33 cellular contexts compared by ENCODE assay signal in genomic region chr3:23044463-23044862, GRCh38.
"Had no signal": no experiment of that assay in that cellular context is flagged by ENCODE, and none has a peak within 500 bp of the region (broad histone marks: within the 10 kb centered on the region; RNA-seq: fewer than 3 reads in every experiment).

No MANE protein-coding gene starts in this region.

- H3K36me3 Mint-ChIP-seq: activated naive CD4-positive, alpha-beta T cell treated with anti-CD3 and anti-CD28 coated beads, Interleukin-2, amount 50 U/mL, for 24 hours had no signal

- H3K9me3 ChIP-seq: adrenal gland, gastrocnemius medialis had no signal

- DNase-seq: activated B cell treated with CpG ODN at 0.5 μM for 24 hours; activated CD4-positive, alpha-beta T cell treated with anti-CD3 and anti-CD28 coated beads for 48 hours; activated CD4-positive, alpha-beta T cell treated with anti-CD3 and anti-CD28 coated beads, Interleukin-2, amount 50 U/mL, for 1 hour; activated CD4-positive, alpha-beta T cell treated with anti-CD3 and anti-CD28 coated beads, Interleukin-2, amount 50 U/mL, for 48 hours; activated CD8-positive, alpha-beta memory T cell treated with anti-CD3 and anti-CD28 coated beads for 24 hours; activated CD8-positive, alpha-beta T cell treated with anti-CD3 and anti-CD28 coated beads for 36 hours; activated effector memory CD4-positive, alpha-beta T cell treated with anti-CD3 and anti-CD28 coated beads, Interleukin-2, amount 50 U/mL, for 16 hours; activated naive CD4-positive, alpha-beta T cell treated with anti-CD3 and anti-CD28 coated beads for 36 hours; activated naive CD8-positive, alpha-beta T cell treated with anti-CD3 and anti-CD28 coated beads for 36 hours; activated naive CD8-positive, alpha-beta T cell treated with anti-CD3 and anti-CD28 coated beads, Interleukin-2, amount 50 U/mL, for 24 hours; activated T-cell treated with anti-CD3 and anti-CD28 coated beads, Interleukin-2, amount 50 U/mL, for 4 hours; adrenal gland; amygdala; aorta; cortex of kidney; dermis blood vessel endothelial cell; effector CD4-positive, alpha-beta T cell; effector memory CD8-positive, alpha-beta T cell; erythroblast; foreskin keratinocyte; gastrocnemius medialis; heart right ventricle; T-helper 1 cell; T-helper 17 cell; T1000; WERI-Rb-1 had no signal

- H3K4me1 Mint-ChIP-seq: activated B cell treated with CpG ODN at 0.5 μM for 24 hours; activated naive CD4-positive, alpha-beta T cell treated with anti-CD3 and anti-CD28 coated beads, Interleukin-2, amount 50 U/mL, for 24 hours; activated naive CD8-positive, alpha-beta T cell treated with anti-CD3 and anti-CD28 coated beads for 36 hours; brain; central memory CD8-positive, alpha-beta T cell; T-helper 17 cell had no signal

- H3K4me1 ChIP-seq: adrenal gland, breast epithelium, gastrocnemius medialis had no signal

- H3K27me3 ChIP-seq: adrenal gland, breast epithelium, gastrocnemius medialis, heart right ventricle had no signal

- H3K4me3 ChIP-seq: adrenal gland, breast epithelium, gastrocnemius medialis, heart right ventricle had no signal

- ATAC-seq: activated CD4-positive, CD25-positive, alpha-beta regulatory T cell treated with anti-CD3 and anti-CD28 coated beads, Interleukin-2, amount 50 U/mL, for 24 hours; activated CD8-positive, alpha-beta T cell treated with anti-CD3 and anti-CD28 coated beads for 36 hours; activated naive CD8-positive, alpha-beta T cell treated with anti-CD3 and anti-CD28 coated beads, Interleukin-2, amount 50 U/mL, for 24 hours; activated T-cell treated with anti-CD3 and anti-CD28 coated beads, Interleukin-2, amount 50 U/mL, for 4 hours; effector memory CD8-positive, alpha-beta T cell; foreskin keratinocyte; gastrocnemius medialis; T-helper 17 cell had no signal

- H3K27ac ChIP-seq: adrenal gland, breast epithelium, foreskin keratinocyte, gastrocnemius medialis, WERI-Rb-1 had no signal

- H3K36me3 ChIP-seq: adrenal gland, breast epithelium, gastrocnemius medialis, heart right ventricle, WERI-Rb-1 had no signal

- H3K27ac Mint-ChIP-seq: activated B cell treated with CpG ODN at 0.5 μM for 24 hours; activated CD8-positive, alpha-beta T cell treated with anti-CD3 and anti-CD28 coated beads for 36 hours; activated naive CD4-positive, alpha-beta T cell treated with anti-CD3 and anti-CD28 coated beads for 36 hours; activated naive CD4-positive, alpha-beta T cell treated with anti-CD3 and anti-CD28 coated beads, Interleukin-2, amount 50 U/mL, for 24 hours; activated naive CD8-positive, alpha-beta T cell treated with anti-CD3 and anti-CD28 coated beads for 36 hours; activated naive CD8-positive, alpha-beta T cell treated with anti-CD3 and anti-CD28 coated beads, Interleukin-2, amount 50 U/mL, for 24 hours; activated T-helper 2 cell treated with anti-CD3 and anti-CD28 coated beads, Interferon-gamma antibody, Interleukin-2, Interleukin-4, amounts not matched to agents 10 μg/mL and 5 μg/mL and 100 μg/mL, durations not matched to agents 14 hours and 24 hours and 36 hours; brain; effector memory CD8-positive, alpha-beta T cell; T-helper 17 cell; T-helper 2 cell treated with Interferon-gamma antibody and Interleukin-4, amounts not matched to agents 5 μg/mL and 100 μg/mL, for 36 hours had no signal

- H3K4me3 Mint-ChIP-seq: activated B cell treated with CpG ODN at 0.5 μM for 24 hours; activated CD8-positive, alpha-beta T cell treated with anti-CD3 and anti-CD28 coated beads for 36 hours; activated naive CD4-positive, alpha-beta T cell treated with anti-CD3 and anti-CD28 coated beads for 36 hours; activated naive CD4-positive, alpha-beta T cell treated with anti-CD3 and anti-CD28 coated beads, Interleukin-2, amount 50 U/mL, for 24 hours; activated naive CD8-positive, alpha-beta T cell treated with anti-CD3 and anti-CD28 coated beads for 36 hours; activated naive CD8-positive, alpha-beta T cell treated with anti-CD3 and anti-CD28 coated beads, Interleukin-2, amount 50 U/mL, for 24 hours; activated T-cell treated with anti-CD3 and anti-CD28 coated beads, Interleukin-2, amount 50 U/mL, for 4 hours; brain; central memory CD8-positive, alpha-beta T cell; effector memory CD8-positive, alpha-beta T cell; T-helper 17 cell; T-helper 2 cell treated with Interferon-gamma antibody and Interleukin-4, amounts not matched to agents 5 μg/mL and 100 μg/mL, for 36 hours had no signal

- H3K27me3 Mint-ChIP-seq: activated B cell treated with CpG ODN at 0.5 μM for 24 hours; activated CD8-positive, alpha-beta T cell treated with anti-CD3 and anti-CD28 coated beads for 36 hours; activated naive CD4-positive, alpha-beta T cell treated with anti-CD3 and anti-CD28 coated beads, Interleukin-2, amount 50 U/mL, for 24 hours; activated naive CD8-positive, alpha-beta T cell treated with anti-CD3 and anti-CD28 coated beads for 36 hours; activated naive CD8-positive, alpha-beta T cell treated with anti-CD3 and anti-CD28 coated beads, Interleukin-2, amount 50 U/mL, for 24 hours; central memory CD8-positive, alpha-beta T cell; effector memory CD8-positive, alpha-beta T cell; T-helper 17 cell had no signal
